ENCODE assay signal across 8 cellular contexts in the genomic region with DNA sequence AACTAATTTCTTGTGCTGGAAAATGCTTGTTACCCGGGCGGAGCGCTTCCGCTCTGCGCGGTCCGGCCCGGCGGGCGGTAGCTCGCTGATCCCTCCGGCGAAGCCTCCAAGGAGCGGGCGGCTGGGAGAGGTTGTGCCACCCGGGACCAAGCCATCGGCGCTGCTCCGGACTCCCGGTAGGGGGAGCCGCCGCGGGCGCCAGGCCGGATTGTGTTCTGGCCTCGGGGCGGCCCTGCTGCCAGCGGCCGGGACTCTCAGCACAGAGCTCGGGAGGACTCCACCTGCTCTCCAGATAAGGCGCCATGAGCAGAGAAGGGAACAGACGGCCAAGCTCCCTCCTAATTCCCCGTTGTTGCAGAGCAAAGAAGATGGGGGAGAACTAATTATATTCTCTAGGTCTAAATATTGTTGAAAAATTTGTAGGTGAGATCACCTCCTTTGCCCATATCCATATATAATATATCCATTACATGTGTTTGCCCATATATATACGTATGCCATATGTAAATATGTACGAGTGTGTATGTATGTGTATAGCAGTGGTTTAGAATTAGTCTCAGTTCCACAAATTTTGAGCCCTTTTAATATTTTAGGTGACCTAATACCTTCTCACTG. TPM values are rescaled to one million over a fixed set of nuclear protein-coding genes. Genes with fewer than 3 reads are reported as not detected.
DNase-seq lines count a peak whose midpoint lies in the region; ATAC-seq, FAIRE-seq and TF ChIP-seq lines count a peak whose summit lies in the region.

No MANE protein-coding gene starts in this region.

- TF ChIP-seq POLR2A in K562 (conservative IDR thresholded peaks at IDR 0.05) = no peak

- no peaks in the 10 kb centered on the region for H3K36me3 ChIP-seq in K562 (ENCODE audit: control insufficient read depth, insufficient read depth, low read length)
- no peaks in the 10 kb centered on the region for H3K36me3 ChIP-seq in subcutaneous abdominal adipose tissue (ENCODE audit: control insufficient read depth in 5 of 5, insufficient read depth in 5 of 5, low read length in 5 of 5)

- DNase-seq in stimulated activated CD4-positive, alpha-beta T cell treated with anti-CD3 and anti-CD28 coated beads, Interleukin-2, amount 100 ng/mL, for 48 hours = peak; percentile 41 to 54
- no peak for DNase-seq in stimulated activated CD4-positive, alpha-beta T cell treated with anti-CD3 and anti-CD28 coated beads, Interleukin-4, amount 100 ng/mL, for 24 hours
- DNase-seq in NCI-H524 (lab: John Stamatoyannopoulos, UW) = peak; percentile 72 to 84
- peak; percentile 71 to 79 (median 77) for DNase-seq in K562 (ENCODE audit: extremely low read depth in 1 of 4, low spot score in 3 of 4)
- peak; percentile 93 for DNase-seq in islet precursor cell
- DNase-seq in T1000 (lab: John Stamatoyannopoulos, UW) = no peak

- H3K27ac ChIP-seq in K562 (ENCODE audit: extremely low read depth, low read depth, low read length) (no peak overlapping the region), subcutaneous abdominal adipose tissue (ENCODE audit: low read depth, low read length) (no peak overlapping the region)

- no peaks in the 10 kb centered on the region for H3K9me3 ChIP-seq in K562 (replicated peaks; ENCODE audit: control insufficient read depth, insufficient read depth, low read depth, low read length)
- no peaks in the 10 kb centered on the region for H3K9me3 ChIP-seq in subcutaneous abdominal adipose tissue (ENCODE audit: control insufficient read depth in 5 of 5, low read length in 5 of 5)

- 8% methylated on average over 17 of the region's 35 CpGs for WGBS in K562 (ENCODE audit: insufficient coverage, low coverage, missing lambda C conversion rate)

- peak; percentile 27; a peak in 3 of 4 replicates for TF ChIP-seq RAD21 in K562 (CRISPR knock-in tag; conservative IDR thresholded peaks at IDR 0.05 in 1 of 2, IDR thresholded peaks at IDR 0.05 in 1 of 2)

- peak overlapping the region; percentile 21 for H3K4me3 ChIP-seq in K562
- peak overlapping the region in 3 of 5 donors; percentile 17 to 42 (median 41) for H3K4me3 ChIP-seq in subcutaneous abdominal adipose tissue (ENCODE audit: low read depth in 1 of 5, low read length in 5 of 5)

- peak overlapping the region in 1 of 2 experiments; percentile 86; a peak in 2 of 4 replicates for H3K9ac ChIP-seq in K562 (ENCODE audit: insufficient read depth in 1 of 2, low read depth in 2 of 2, low read length in 2 of 2)
- H3K9ac ChIP-seq in subcutaneous abdominal adipose tissue (ENCODE audit: low read length in 5 of 5) = no peak overlapping the region

- ATAC-seq in HG02970 (IDR thresholded peaks at IDR 0.05; ENCODE audit: low FRiP score, unreplicated experiment) = peak; percentile 70
- peak; percentile 99 for ATAC-seq in K562

- no peak for TF ChIP-seq EP300 in K562 (IDR thresholded peaks at IDR 0.05; ENCODE audit: low read length)

- no peaks in the 10 kb centered on the region for H3K27me3 ChIP-seq in K562 (ENCODE audit: control insufficient read depth in 2 of 2, insufficient read depth in 2 of 2, low read length in 2 of 2)
- H3K27me3 ChIP-seq in subcutaneous abdominal adipose tissue (ENCODE audit: control insufficient read depth in 5 of 5, insufficient read depth in 4 of 5, low read length in 5 of 5) = peaks cover 41 to 72% (median 60%) of the 10 kb centered on the region in 5 donors

- TF ChIP-seq CTCF in K562 (IDR thresholded peaks at IDR 0.05 in 2 of 3, conservative IDR thresholded peaks at IDR 0.05 in 1 of 3; ENCODE audit: insufficient read depth in 2 of 3, low read depth in 1 of 3, low read length in 3 of 3) = peak; percentile 66 to 93 (median 71)

- no peaks in the 10 kb centered on the region for H4K20me1 ChIP-seq in K562 (replicated peaks; ENCODE audit: control insufficient read depth, insufficient read depth, low read length)

- CTCF ChIA-PET in K562 (lab: Yijun Ruan, JAX; ENCODE audit: low intra/inter-chr PET ratio) = no interaction called here

- H3K4me1 ChIP-seq in K562 (replicated peaks in 1 of 2; ENCODE audit: control insufficient read depth in 2 of 2, insufficient read depth in 2 of 2, low read length in 2 of 2) = peaks cover 0 to 16% of the 10 kb centered on the region in 2 experiments; a peak in 2 of 5 replicates
- H3K4me1 ChIP-seq in subcutaneous abdominal adipose tissue (ENCODE audit: control insufficient read depth in 5 of 5, insufficient read depth in 5 of 5, low read length in 5 of 5) = peaks cover 0 to 32% (median 27%) of the 10 kb centered on the region in 5 donors

- POLR2A ChIA-PET in K562 (lab: Yijun Ruan, JAX) = interaction anchor here (0.7 to 1.0 kb wide), 2 partner anchors 13 to 1324 kb away, joined by 3 read pairs; no protein-coding TSS in a partner anchor

- BruUV-seq in K562 (replicated peaks; lab: Mats Ljungman, UMichigan) = no TSS peak

- peak overlapping the region; percentile 87 for H2AFZ ChIP-seq in K562 (ENCODE audit: low read depth, low read length)

- intact Hi-C loops in K562 (cut with micrococcal nuclease) = no loop called here

- in situ Hi-C loops in K562 (cut with MboI) = no loop called here

- H3K79me2 ChIP-seq in K562 (ENCODE audit: control insufficient read depth, insufficient read depth, low read length) = no peaks in the 10 kb centered on the region

- FAIRE-seq in K562 (lab: Jason Lieb, UNC) = peak; percentile 65

- H3K9me1 ChIP-seq in K562 (ENCODE audit: control insufficient read depth, insufficient read depth, low read length) = no peaks in the 10 kb centered on the region

- peak overlapping the region; percentile 25; the same call in 1 of the 2 replicates for H3K4me2 ChIP-seq in K562 (ENCODE audit: insufficient read depth, low read length)

TF ChIP-seq in K562, 482 proteins besides CTCF, POLR2A, EP300 and RAD21 (continues in another document):
- TF ChIP-seq L3MBTL2 (IDR thresholded peaks at IDR 0.05) = peak; percentile 63; the same call in 1 of the 2 replicates
- TF ChIP-seq ZNF263 (CRISPR knock-in tag; IDR thresholded peaks at IDR 0.05; ENCODE audit: borderline replicate concordance) = peak; percentile 89
- peak in 1 of 2 experiments; percentile 36; a peak in 1 of 4 replicates for TF ChIP-seq MAZ (CRISPR knock-in tag; conservative IDR thresholded peaks at IDR 0.05 in 1 of 2, IDR thresholded peaks at IDR 0.05 in 1 of 2)
- TF ChIP-seq CTBP1 (IDR thresholded peaks at IDR 0.05; ENCODE audit: borderline replicate concordance) = peak; percentile 39; the same call in 1 of the 2 replicates
- TF ChIP-seq ZNF224 (CRISPR knock-in tag; IDR thresholded peaks at IDR 0.05) = no peak
- no peak for TF ChIP-seq SRSF1 (IDR thresholded peaks at IDR 0.05; ENCODE audit: low read depth, low read length)
- TF ChIP-seq, protein P1, sequence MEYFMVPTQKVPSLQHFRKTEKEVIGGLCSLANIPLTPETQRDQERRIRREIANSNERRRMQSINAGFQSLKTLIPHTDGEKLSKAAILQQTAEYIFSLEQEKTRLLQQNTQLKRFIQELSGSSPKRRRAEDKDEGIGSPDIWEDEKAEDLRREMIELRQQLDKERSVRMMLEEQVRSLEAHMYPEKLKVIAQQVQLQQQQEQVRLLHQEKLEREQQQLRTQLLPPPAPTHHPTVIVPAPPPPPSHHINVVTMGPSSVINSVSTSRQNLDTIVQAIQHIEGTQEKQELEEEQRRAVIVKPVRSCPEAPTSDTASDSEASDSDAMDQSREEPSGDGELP (CRISPR knock-in tag; IDR thresholded peaks at IDR 0.05; ENCODE audit: borderline replicate concordance) = peak; percentile 62; the same call in 1 of the 2 replicates
- TF ChIP-seq ZNF3 (CRISPR knock-in tag; IDR thresholded peaks at IDR 0.05) = no peak
- TF ChIP-seq CXXC5 (CRISPR knock-in tag; IDR thresholded peaks at IDR 0.05) = peak; percentile 30; the same call in 1 of the 2 replicates
- no peak for TF ChIP-seq PPARD (CRISPR knock-in tag; IDR thresholded peaks at IDR 0.05)
- TF ChIP-seq UBTF (IDR thresholded peaks at IDR 0.05; ENCODE audit: borderline replicate concordance in 1 of 2, low read depth in 2 of 2, low read length in 2 of 2) = peak; percentile 63 to 87; a peak in 2 of 4 replicates

RNA-seq across cellular contexts. Expression of gene SATB2, which starts 13.8 kb away (rescaled TPM):
- 43.7 and 91.0 TPM in 2 replicates for total RNA-seq in K562 (2011; cell fraction: chromatin; rRNA removed; ENCODE audit: low replicate concordance)
- 18.8 and 27.8 TPM in 2 replicates for total RNA-seq in K562 (2011; cell fraction: nucleolus; rRNA removed)
- 47.1 and 82.4 TPM in 2 replicates for total RNA-seq in K562 (2011; cell fraction: nucleoplasm; rRNA removed)
- total RNA-seq in K562 (2014; rRNA removed) = 15.1 and 21.1 TPM in 2 replicates
- 17.1 and 18.8 TPM in 2 replicates for total RNA-seq in K562 (2014; rRNA removed; fragmentation: Illumina TruSeq; extraction: Trizol)
- 18.6 and 19.5 TPM in 2 replicates for total RNA-seq in K562 (2015; rRNA removed; fragmentation: Illumina TruSeq; extraction: Trizol)
- 34.0 and 34.3 TPM in 2 replicates for total RNA-seq in K562 (2021)
- 8.7 and 9.9 TPM in 2 replicates for polyA plus RNA-seq in K562 (2011; rRNA removed)
- polyA plus RNA-seq in K562 (2011; cell fraction: cytosol; rRNA removed) = 5.8 and 9.5 TPM in 2 replicates
- polyA plus RNA-seq in K562 (2011; cell fraction: nucleus; rRNA removed) = 15.7 and 22.4 TPM in 2 replicates
- polyA plus RNA-seq in K562 (2012) = 9.2 and 12.2 TPM in 2 replicates
- polyA plus RNA-seq in K562 (2014; fragmentation: Illumina TruSeq; extraction: Trizol) = 21.1 and 21.8 TPM in 2 replicates
- polyA plus RNA-seq in K562 (2014; fragmentation: Nextera tagmentation; extraction: Ambion mirVana) = 10 to 100 TPM in 1 of 2 experiments, 1 to 10 TPM in 1; 4.5 to 10.0 TPM
- 12.8 and 14.4 TPM in 2 replicates for polyA plus RNA-seq in K562 (2014; rRNA removed)
- polyA minus RNA-seq in K562 (2011; rRNA and poly(A)+ RNA removed) = 37.3 and 38.8 TPM in 2 replicates
- polyA minus RNA-seq in K562 (2011; cell fraction: cytosol; rRNA and poly(A)+ RNA removed) = 19.0 and 20.9 TPM in 2 replicates
- polyA minus RNA-seq in K562 (2011; cell fraction: nucleus; rRNA and poly(A)+ RNA removed) = 45.2 and 51.2 TPM in 2 replicates

Comparison
In these comparisons a context has a peak if more than half of its experiments do, and no peak if none do; other contexts are left out.
1. DNase-seq: peak in stimulated activated CD4-positive, alpha-beta T cell treated with anti-CD3 and anti-CD28 coated beads, Interleukin-2, amount 100 ng/mL, for 48 hours (2 of 2), NCI-H524 (2 of 2), K562 (4 of 4) and islet precursor cell (single experiment); none in stimulated activated CD4-positive, alpha-beta T cell treated with anti-CD3 and anti-CD28 coated beads, Interleukin-4, amount 100 ng/mL, for 24 hours (single experiment) and T1000 (single experiment).